Comparison of ENCODE assay signal across 1 cellular context in the genomic region with DNA sequence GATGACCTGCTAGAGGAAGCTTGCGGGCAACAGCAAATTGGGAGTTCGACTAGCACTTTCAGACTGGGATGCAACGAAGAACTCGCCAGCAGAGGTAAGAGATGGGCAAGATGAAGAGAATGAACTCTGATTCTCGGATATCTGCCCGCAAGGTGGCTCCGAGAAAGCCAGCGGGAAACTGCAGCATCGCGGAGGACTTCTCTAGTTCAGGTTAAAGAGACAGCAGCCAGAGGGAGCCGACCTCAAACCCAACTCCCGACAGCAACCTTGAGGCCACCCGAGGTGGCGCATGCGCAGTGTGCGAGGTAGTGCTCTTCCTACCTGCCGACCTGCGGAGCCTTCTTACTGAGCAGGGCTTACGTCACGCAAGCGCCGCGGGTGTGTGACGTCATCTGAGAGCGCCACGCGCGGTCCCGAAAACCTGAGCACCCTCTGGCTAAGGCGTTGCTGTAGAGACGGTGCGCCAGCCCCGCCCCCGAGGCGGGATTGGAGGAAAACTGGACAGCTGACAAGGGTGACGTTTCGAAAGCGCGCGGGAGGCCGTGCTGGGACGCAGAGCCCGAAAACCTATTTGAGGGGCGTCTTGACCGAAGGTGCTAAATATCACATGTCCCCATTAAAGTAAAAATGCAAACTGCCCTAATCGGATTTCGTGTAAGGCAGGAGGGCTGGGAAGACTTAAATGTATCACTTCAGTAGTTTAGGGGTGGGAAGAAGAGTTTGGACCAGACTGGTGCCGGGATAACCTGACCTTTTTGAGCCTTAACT.
TF ChIP-seq lines count a peak whose summit lies in the region.

No MANE protein-coding gene starts in this region.

TF ChIP-seq in H1, 55 proteins besides CTCF, POLR2A, EP300 and RAD21 (continued from another document):
- peak; percentile 66; the same call in 1 of the 2 replicates for TF ChIP-seq RBBP5 (IDR thresholded peaks at IDR 0.05; ENCODE audit: borderline replicate concordance, low read depth, low read length)
- no peak for TF ChIP-seq TEAD4 (IDR thresholded peaks at IDR 0.05; ENCODE audit: low read depth, low read length)
- TF ChIP-seq CHD1 (IDR thresholded peaks at IDR 0.05; ENCODE audit: low read depth, low read length) = no peak
- TF ChIP-seq SIRT6 (IDR thresholded peaks at IDR 0.05; ENCODE audit: low read length) = no peak
- no peak for TF ChIP-seq BACH1 (IDR thresholded peaks at IDR 0.05; ENCODE audit: low read length)
- 0 out of 2 replicates have a peak, but pooled peaks have one; percentile 75 for TF ChIP-seq ATF2 (IDR thresholded peaks at IDR 0.05; ENCODE audit: low read length)
- 0 out of 2 replicates have a peak, but pooled peaks have one; percentile 43 for TF ChIP-seq CEBPB (IDR thresholded peaks at IDR 0.05; ENCODE audit: low read depth, low read length)
- TF ChIP-seq SAP30 (IDR thresholded peaks at IDR 0.05; ENCODE audit: insufficient read depth, insufficient replicate concordance, low read length) = no peak
- TF ChIP-seq CREB1 (IDR thresholded peaks at IDR 0.05) = peak; percentile 100
- TF ChIP-seq POLR2AphosphoS5 (IDR thresholded peaks at IDR 0.05; ENCODE audit: low read depth, low read length) = peak; percentile 44
- TF ChIP-seq SIX5 (IDR thresholded peaks at IDR 0.05; ENCODE audit: low read depth, low read length) = no peak
- TF ChIP-seq TCF12 (IDR thresholded peaks at IDR 0.05; ENCODE audit: low read depth, low read length) = no peak
- TF ChIP-seq KDM5A (IDR thresholded peaks at IDR 0.05; ENCODE audit: low read length) = peak; percentile 47
- TF ChIP-seq NRF1 (IDR thresholded peaks at IDR 0.05; ENCODE audit: low read depth, low read length) = peak; percentile 94
- no peak for TF ChIP-seq CHD7 (IDR thresholded peaks at IDR 0.05; ENCODE audit: insufficient replicate concordance, low read length)
- peak; percentile 96 for TF ChIP-seq JUND (IDR thresholded peaks at IDR 0.05; ENCODE audit: low read length)
- TF ChIP-seq SUZ12 (IDR thresholded peaks at IDR 0.05; ENCODE audit: low read length) = no peak
- peak; percentile 100 for TF ChIP-seq KDM4A (IDR thresholded peaks at IDR 0.05; ENCODE audit: low read depth, low read length, severe bottlenecking)
- TF ChIP-seq POU5F1 (IDR thresholded peaks at IDR 0.05; ENCODE audit: low read depth, low read length) = no peak
- no peak for TF ChIP-seq CBX5 (IDR thresholded peaks at IDR 0.05; ENCODE audit: low read depth, low read length)
- peak; percentile 69 to 86; a peak in 2 of 4 replicates for TF ChIP-seq SIN3A (conservative IDR thresholded peaks at IDR 0.05 in 1 of 2, IDR thresholded peaks at IDR 0.05 in 1 of 2; ENCODE audit: low read depth in 1 of 2, low read length in 2 of 2)
- no peak for TF ChIP-seq EZH2 (IDR thresholded peaks at IDR 0.05; ENCODE audit: low read depth, low read length, severe bottlenecking)
- TF ChIP-seq USF2 (IDR thresholded peaks at IDR 0.05; ENCODE audit: low read length) = peak; percentile 91
- TF ChIP-seq BRCA1 (IDR thresholded peaks at IDR 0.05; ENCODE audit: low read depth, low read length) = peak; percentile 69; the same call in 1 of the 2 replicates
- no peak for TF ChIP-seq FOSL1 (IDR thresholded peaks at IDR 0.05; ENCODE audit: insufficient read depth, low read depth, low read length)
- TF ChIP-seq HDAC6 (IDR thresholded peaks at IDR 0.05; ENCODE audit: low read depth, low read length) = no peak
- TF ChIP-seq, protein P1, sequence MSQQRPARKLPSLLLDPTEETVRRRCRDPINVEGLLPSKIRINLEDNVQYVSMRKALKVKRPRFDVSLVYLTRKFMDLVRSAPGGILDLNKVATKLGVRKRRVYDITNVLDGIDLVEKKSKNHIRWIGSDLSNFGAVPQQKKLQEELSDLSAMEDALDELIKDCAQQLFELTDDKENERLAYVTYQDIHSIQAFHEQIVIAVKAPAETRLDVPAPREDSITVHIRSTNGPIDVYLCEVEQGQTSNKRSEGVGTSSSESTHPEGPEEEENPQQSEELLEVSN (IDR thresholded peaks at IDR 0.05) = peak; percentile 93
- TF ChIP-seq RFX5 (IDR thresholded peaks at IDR 0.05; ENCODE audit: borderline replicate concordance, low read depth, low read length) = no peak
- no peak for TF ChIP-seq HDAC2 (IDR thresholded peaks at IDR 0.05; ENCODE audit: borderline replicate concordance in 1 of 2, low read depth in 2 of 2, low read length in 2 of 2)
- no peak for TF ChIP-seq KDM1A (IDR thresholded peaks at IDR 0.05; ENCODE audit: borderline replicate concordance, low read length)
- no peak for TF ChIP-seq YY1 (IDR thresholded peaks at IDR 0.05; ENCODE audit: low read depth, low read length)
- no peak for TF ChIP-seq BCL11A (IDR thresholded peaks at IDR 0.05; ENCODE audit: low read depth in 2 of 2, low read length in 2 of 2)
- TF ChIP-seq NANOG (IDR thresholded peaks at IDR 0.05; ENCODE audit: insufficient read depth, low read depth, low read length, poor library complexity, severe bottlenecking) = peak; percentile 33
- TF ChIP-seq, protein P2, sequence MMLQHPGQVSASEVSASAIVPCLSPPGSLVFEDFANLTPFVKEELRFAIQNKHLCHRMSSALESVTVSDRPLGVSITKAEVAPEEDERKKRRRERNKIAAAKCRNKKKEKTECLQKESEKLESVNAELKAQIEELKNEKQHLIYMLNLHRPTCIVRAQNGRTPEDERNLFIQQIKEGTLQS (IDR thresholded peaks at IDR 0.05; ENCODE audit: insufficient read depth, low read depth, low read length) = peak; percentile 97
- TF ChIP-seq TBP (IDR thresholded peaks at IDR 0.05; ENCODE audit: low read depth, low read length) = peak; percentile 67; the same call in 1 of the 2 replicates
- TF ChIP-seq ASH2L (IDR thresholded peaks at IDR 0.05; ENCODE audit: low read length) = peak; percentile 23
- peak; percentile 90 for TF ChIP-seq SP1 (IDR thresholded peaks at IDR 0.05; ENCODE audit: low read depth, low read length)
- TF ChIP-seq, protein P3, sequence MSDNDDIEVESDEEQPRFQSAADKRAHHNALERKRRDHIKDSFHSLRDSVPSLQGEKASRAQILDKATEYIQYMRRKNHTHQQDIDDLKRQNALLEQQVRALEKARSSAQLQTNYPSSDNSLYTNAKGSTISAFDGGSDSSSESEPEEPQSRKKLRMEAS (IDR thresholded peaks at IDR 0.05) = peak; percentile 83
- TF ChIP-seq SRF (IDR thresholded peaks at IDR 0.05; ENCODE audit: low read depth, low read length) = peak; percentile 91
- TF ChIP-seq JUN (IDR thresholded peaks at IDR 0.05; ENCODE audit: low read depth, low read length) = peak; percentile 91
- peak; percentile 87 for TF ChIP-seq TAF1 (IDR thresholded peaks at IDR 0.05; ENCODE audit: low read depth, low read length)
